18 cellular contexts compared by ENCODE assay signal in the genomic region with DNA sequence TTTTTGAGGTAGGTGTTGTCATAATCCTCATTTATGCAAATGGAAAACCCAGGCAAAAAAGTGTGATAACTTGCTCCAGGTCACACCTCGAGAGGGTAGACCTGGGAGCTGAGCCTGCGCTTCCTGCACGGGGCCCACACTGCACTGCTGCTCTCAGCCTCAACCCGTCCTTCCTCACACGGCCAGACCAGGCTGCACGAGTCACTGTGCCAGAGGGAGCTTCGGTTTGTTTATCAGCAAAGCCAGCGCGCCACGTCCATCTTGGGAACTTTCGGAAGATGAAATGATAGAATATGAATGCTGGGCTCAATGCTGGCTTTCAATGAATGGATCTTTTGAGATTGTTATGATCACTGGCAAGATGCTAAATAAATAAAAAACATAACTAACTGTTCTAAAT. TPM values are rescaled to one million over a fixed set of nuclear protein-coding genes. Genes with fewer than 3 reads are reported as not detected.
A peak's percentile ranks its signal among the peaks of the same experiment; 100 is the strongest.
DNase-seq lines count a peak whose midpoint lies in the region; FAIRE-seq and TF ChIP-seq lines count a peak whose summit lies in the region.
"Had no signal": no experiment of that assay in that cellular context is flagged by ENCODE, and none has a peak within 500 bp of the region (broad histone marks: within the 10 kb centered on the region; RNA-seq: fewer than 3 reads in every experiment).

No MANE protein-coding gene starts in this region.

- no peak overlapping the region for H3K4me3 Mint-ChIP-seq in MCF 10A (ENCODE audit: unreplicated experiment)
- no peak overlapping the region for H3K4me3 Mint-ChIP-seq in chondrocyte (ENCODE audit: unreplicated experiment)
- no peak overlapping the region for H3K4me3 Mint-ChIP-seq in activated naive CD4-positive, alpha-beta T cell treated with anti-CD3 and anti-CD28 coated beads for 36 hours
- H3K4me3 Mint-ChIP-seq: IgD-negative memory B cell had no signal

- FAIRE-seq in GM12892 (lab: Jason Lieb, UNC), result no peak
- FAIRE-seq: H54 had no signal

- H3K9me3 Mint-ChIP-seq in MCF 10A (ENCODE audit: unreplicated experiment), result no peaks in the 10 kb centered on the region
- peaks cover 26% of the 10 kb centered on the region for H3K9me3 Mint-ChIP-seq in chondrocyte (ENCODE audit: low read depth)
- no peaks in the 10 kb centered on the region for H3K9me3 Mint-ChIP-seq in activated naive CD4-positive, alpha-beta T cell treated with anti-CD3 and anti-CD28 coated beads for 36 hours

- H3K4me1 ChIP-seq in breast epithelium, result no peaks in the 10 kb centered on the region
- peaks cover 9% of the 10 kb centered on the region for H3K4me1 ChIP-seq in Loucy (ENCODE audit: insufficient read depth, low read length, poor library complexity, severe bottlenecking)

- H3K36me3 ChIP-seq in breast epithelium (no peaks in the 10 kb centered on the region), Loucy (ENCODE audit: insufficient read depth, low read length) (no peaks in the 10 kb centered on the region; the same call in 1 of the 2 replicates)

- TF ChIP-seq CTCF in breast epithelium (IDR thresholded peaks at IDR 0.05) (no peak), MCF 10A (IDR thresholded peaks at IDR 0.05; ENCODE audit: unreplicated experiment) (no peak), Loucy (conservative IDR thresholded peaks at IDR 0.05; ENCODE audit: low read length) (no peak), chondrocyte (IDR thresholded peaks at IDR 0.05) (no peak)

- H2AFZ ChIP-seq in Loucy (ENCODE audit: low read length), result peak overlapping the region; percentile 47; the same call in 1 of the 2 replicates

- no peaks in the 10 kb centered on the region for H3F3A ChIP-seq in Loucy (ENCODE audit: low read depth)

- H3K36me3 Mint-ChIP-seq in MCF 10A (ENCODE audit: insufficient read depth, unreplicated experiment) (no peaks in the 10 kb centered on the region), chondrocyte (ENCODE audit: low read depth) (peaks cover 9% of the 10 kb centered on the region)
- H3K36me3 Mint-ChIP-seq in activated naive CD4-positive, alpha-beta T cell treated with anti-CD3 and anti-CD28 coated beads for 36 hours (ENCODE audit: low read depth), result peaks cover 8% of the 10 kb centered on the region

- H3K4me2 ChIP-seq in Loucy (ENCODE audit: low read depth, low read length, poor library complexity, severe bottlenecking), result peak overlapping the region; percentile 35

- H3K9me2 ChIP-seq in Loucy (replicated peaks; ENCODE audit: low read depth, low read length), result no peaks in the 10 kb centered on the region

- no peak overlapping the region for H3K27ac Mint-ChIP-seq in MCF 10A (ENCODE audit: low read depth, unreplicated experiment)
- no peak overlapping the region for H3K27ac Mint-ChIP-seq in chondrocyte (ENCODE audit: unreplicated experiment)
- no peak overlapping the region for H3K27ac Mint-ChIP-seq in activated naive CD4-positive, alpha-beta T cell treated with anti-CD3 and anti-CD28 coated beads for 36 hours
- H3K27ac Mint-ChIP-seq: IgD-negative memory B cell had no signal

- H3K79me2 ChIP-seq in Loucy (ENCODE audit: insufficient read depth, low read length), result no peaks in the 10 kb centered on the region

- no peaks in the 10 kb centered on the region for H3K27me3 ChIP-seq in breast epithelium
- H3K27me3 ChIP-seq in Loucy (ENCODE audit: insufficient read depth, low read length, poor library complexity, severe bottlenecking), result no peaks in the 10 kb centered on the region

- H3K9me3 ChIP-seq in breast epithelium (no peaks in the 10 kb centered on the region), Loucy (ENCODE audit: insufficient read depth, low read depth, low read length) (no peaks in the 10 kb centered on the region)

- BruUV-seq in MCF 10A (replicated peaks; lab: Mats Ljungman, UMichigan), result no TSS peak

- no peak overlapping the region for H3K9ac ChIP-seq in Loucy (ENCODE audit: low read depth, low read length, poor library complexity, severe bottlenecking)

- intact Hi-C loops in breast epithelium (cut with DNase I; ENCODE audit: low total_unique reads) (no loop called here), MCF 10A (cut with micrococcal nuclease) (no loop called here), posterior vena cava (cut with DNase I) (no loop called here)
- intact Hi-C loops in activated naive CD4-positive, alpha-beta T cell treated with anti-CD3 and anti-CD28 coated beads for 36 hours (cut with micrococcal nuclease), result no loop called here

- H4K20me1 ChIP-seq in Loucy (ENCODE audit: insufficient read depth, low read length, poor library complexity, severe bottlenecking), result no peaks in the 10 kb centered on the region

- no peak overlapping the region for H3K4me3 ChIP-seq in breast epithelium
- no peak overlapping the region for H3K4me3 ChIP-seq in Loucy (ENCODE audit: low read length, poor library complexity, severe bottlenecking)

- TF ChIP-seq POLR2A in breast epithelium (IDR thresholded peaks at IDR 0.05) (no peak), GM12892 (IDR thresholded peaks at IDR 0.05; ENCODE audit: low read depth, low read length) (no peak)

- POLR2A ChIA-PET in MCF 10A (lab: Yijun Ruan, JAX), result no interaction called here

- DNase-seq in breast epithelium (ENCODE audit: low spot score in 2 of 2), result peak; percentile 28 to 57
- DNase-seq in MCF 10A (ENCODE audit: unreplicated experiment), result no peak
- DNase-seq in chondrocyte (ENCODE audit: low spot score), result peak; percentile 44
- peak; percentile 31 for DNase-seq in posterior vena cava (ENCODE audit: low spot score)
- DNase-seq in GM12892 (ENCODE audit: insufficient read length), result no peak
- no peak for DNase-seq in T-helper 1 cell
- no peak for DNase-seq in activated naive CD4-positive, alpha-beta T cell treated with anti-CD3 and anti-CD28 coated beads for 36 hours
- DNase-seq: GF-D8, Kasumi-1, NCI-H1436 treated with DMSO at 0.1 percent for 48 hours, NCI-H2081 treated with DMSO at 0.1 percent for 48 hours, NCI-H510A treated with DMSO at 0.1 percent for 48 hours, SHP77 had no signal

- CTCF ChIA-PET in MCF 10A (lab: Yijun Ruan, JAX), result interaction anchor here (0.6 kb wide), 1 partner anchor 476 kb away, joined by 3 read pairs; no protein-coding TSS in a partner anchor
- CTCF ChIA-PET in activated naive CD4-positive, alpha-beta T cell treated with anti-CD3 and anti-CD28 coated beads for 36 hours (lab: Charles Lee), result interaction anchor here (0.6 kb wide), 1 partner anchor 29 kb away, joined by 3 read pairs; no protein-coding TSS in a partner anchor

- H3K27ac ChIP-seq in breast epithelium, result no peak overlapping the region
- H3K27ac ChIP-seq: C4-2B had no signal

- H3K4me1 Mint-ChIP-seq in MCF 10A (ENCODE audit: insufficient read depth, unreplicated experiment) (no peaks in the 10 kb centered on the region), chondrocyte (ENCODE audit: low read depth) (no peaks in the 10 kb centered on the region)
- H3K4me1 Mint-ChIP-seq in activated naive CD4-positive, alpha-beta T cell treated with anti-CD3 and anti-CD28 coated beads for 36 hours (ENCODE audit: low read depth), result peaks cover 15% of the 10 kb centered on the region

- H3K27me3 Mint-ChIP-seq in MCF 10A (ENCODE audit: insufficient read depth, unreplicated experiment) (peaks cover 52% of the 10 kb centered on the region), chondrocyte (ENCODE audit: low read depth) (no peaks in the 10 kb centered on the region)
- peaks cover 1% of the 10 kb centered on the region for H3K27me3 Mint-ChIP-seq in activated naive CD4-positive, alpha-beta T cell treated with anti-CD3 and anti-CD28 coated beads for 36 hours (ENCODE audit: low read depth)
- H3K27me3 Mint-ChIP-seq: IgD-negative memory B cell had no signal

RNA-seq across cellular contexts. Expression of a gene that starts 14.4 kb away (rescaled TPM):
- total RNA-seq in breast epithelium, result 100 to 1,000 TPM; 174 to 267 (median 250) TPM
- total RNA-seq in MCF 10A (2022), result 146 and 197 TPM in 2 replicates
- 139 to 162 TPM (median 140 TPM) in 3 replicates for total RNA-seq in chondrocyte
- total RNA-seq in posterior vena cava, result 100 to 1,000 TPM in 1 of 2 donors, 10 to 100 TPM in 1; 93.3 to 127 TPM
- polyA plus RNA-seq in GM12892 (2012; ENCODE audit: missing spikeins), result 109 TPM
- total RNA-seq in activated naive CD4-positive, alpha-beta T cell treated with anti-CD3 and anti-CD28 coated beads for 36 hours, result 10 to 100 TPM; 84.5 to 91.3 TPM

RNA-seq across cellular contexts. Expression of a gene that starts 18.8 kb away (rescaled TPM):
- total RNA-seq in breast epithelium (not detected), MCF 10A (2022) (not detected in 2 replicates), chondrocyte (not detected in 3 replicates), posterior vena cava (not detected)
- not detected for polyA plus RNA-seq in GM12892 (2012; ENCODE audit: missing spikeins)
- not detected for total RNA-seq in activated naive CD4-positive, alpha-beta T cell treated with anti-CD3 and anti-CD28 coated beads for 36 hours
- total RNA-seq: HT1080 had no signal
- polyA plus RNA-seq: IgD-negative memory B cell had no signal

Comparison
In these comparisons a context has a peak if more than half of its experiments do, and no peak if none do; other contexts are left out.
1. DNase-seq: peak in breast epithelium (2 of 2), chondrocyte (single experiment) and posterior vena cava (single experiment); none in MCF 10A (single experiment), GM12892 (single experiment), T-helper 1 cell (0 of 5) and activated naive CD4-positive, alpha-beta T cell treated with anti-CD3 and anti-CD28 coated beads for 36 hours (single experiment).